Comparison of ENCODE assay signal across 12 cellular contexts in the genomic region with DNA sequence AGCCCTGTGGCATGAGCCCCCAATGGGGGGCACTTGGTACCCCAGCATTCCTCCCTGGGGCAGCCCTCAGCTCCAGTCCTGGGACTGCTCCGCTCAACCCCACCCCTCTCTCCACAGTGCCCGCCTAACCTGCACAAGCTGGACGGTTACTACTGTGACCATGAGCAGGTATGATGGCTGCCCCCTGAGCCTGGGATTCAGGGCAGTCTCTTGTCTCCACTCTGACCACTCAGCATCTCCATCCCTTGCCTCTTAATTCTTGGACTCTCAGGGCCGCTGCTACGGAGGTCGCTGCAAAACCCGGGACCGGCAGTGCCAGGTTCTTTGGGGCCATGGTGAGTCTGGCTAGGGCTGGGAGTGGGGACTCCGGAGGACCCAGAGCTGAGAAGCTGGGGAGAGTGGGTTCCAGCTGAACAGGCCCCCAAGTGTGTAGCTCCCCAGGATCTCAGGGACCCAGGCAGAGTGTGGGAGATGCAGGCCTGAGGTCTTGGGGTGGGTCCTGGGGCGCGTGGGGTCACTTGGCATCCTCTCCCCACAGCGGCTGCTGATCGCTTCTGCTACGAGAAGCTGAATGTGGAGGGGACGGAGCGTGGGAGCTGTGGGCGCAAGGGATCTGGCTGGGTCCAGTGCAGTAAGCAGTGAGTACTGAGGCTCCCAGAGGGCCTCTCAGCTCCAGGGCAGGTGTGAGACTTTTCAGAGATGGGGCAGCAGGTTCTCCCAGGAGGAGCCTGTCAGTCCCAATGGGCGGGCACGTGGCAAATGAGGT. TPM values are rescaled to one million over a fixed set of nuclear protein-coding genes. Genes with fewer than 3 reads are reported as not detected.
DNase-seq lines count a peak whose midpoint lies in the region; ATAC-seq and TF ChIP-seq lines count a peak whose summit lies in the region.
"Had no signal": no experiment of that assay in that cellular context is flagged by ENCODE, and none has a peak within 500 bp of the region (broad histone marks: within the 10 kb centered on the region; RNA-seq: fewer than 3 reads in every experiment).

No MANE protein-coding gene starts in this region.

- H3K27me3 Mint-ChIP-seq in activated T-helper 1 cell treated with anti-CD3 and anti-CD28 coated beads, Interleukin-12 subunit alpha, Interleukin-12 subunit beta, Interleukin-2, Interleukin-4 antibody, amounts not matched to agents 30 ng/mL and 10 ng/mL and 1 ng/mL, durations not matched to agents 14 hours and 24 hours and 36 hours (ENCODE audit: insufficient read depth): peaks cover 9% of the 10 kb centered on the region
- H3K27me3 Mint-ChIP-seq in naive thymus-derived CD8-positive, alpha-beta T cell: peaks cover 0 to 3% (median 0%) of the 10 kb centered on the region in 5 donors
- peaks cover 5% of the 10 kb centered on the region for H3K27me3 Mint-ChIP-seq in activated CD4-positive, alpha-beta memory T cell treated with anti-CD3 and anti-CD28 coated beads for 36 hours

- peak overlapping the region; percentile 99 to 100 (median 100); a peak in 21 of 22 replicates for H3K4me2 ChIP-seq in BLaER1 treated with 17β-estradiol and CSF1 and Interleukin-3, amounts not matched to agents 10 nM and 100 nM
- H3K4me2 ChIP-seq in DND-41 (ENCODE audit: insufficient read depth, low read length): peak overlapping the region; percentile 100

- DNase-seq in DND-41: no peak
- DNase-seq in activated T-helper 1 cell treated with anti-CD3 and anti-CD28 coated beads, Interleukin-12 subunit alpha, Interleukin-12 subunit beta, Interleukin-2, Interleukin-4 antibody, amounts not matched to agents 30 ng/mL and 10 ng/mL and 1 ng/mL, durations not matched to agents 14 hours and 24 hours and 36 hours (ENCODE audit: low spot score): no peak
- no peak for DNase-seq in naive thymus-derived CD8-positive, alpha-beta T cell
- no peak for DNase-seq in activated CD4-positive, alpha-beta memory T cell treated with anti-CD3 and anti-CD28 coated beads for 36 hours
- no peak for DNase-seq in activated CD4-positive, CD25-positive, alpha-beta regulatory T cell treated with anti-CD3 and anti-CD28 coated beads, Interleukin-2, amount 50 U/mL, for 72 hours
- DNase-seq in activated CD4-positive, alpha-beta T cell treated with anti-CD3 and anti-CD28 coated beads for 1 hour: no peak
- DNase-seq: mesenchymal stem cell; stimulated activated naive B cell treated with anti-CD40 and anti-IgM and Interleukin-4, amounts not matched to agents 10 μg/mL and 1 μg/mL and 100 μg/mL, for 72 hours had no signal

- H3K9ac ChIP-seq in BLaER1 treated with 17β-estradiol and CSF1 and Interleukin-3, amounts not matched to agents 10 nM and 100 nM: peak overlapping the region in 4 of 11 experiments; percentile 48 to 67 (median 55); a peak in 4 of 22 replicates
- H3K9ac ChIP-seq in DND-41 (ENCODE audit: low read depth, low read length): peak overlapping the region; percentile 52; the same call in 1 of the 2 replicates

- 0 out of 2 replicates have a peak overlapping the region, but pooled peaks have one; percentile 72 for H2AFZ ChIP-seq in DND-41 (ENCODE audit: low read depth, low read length)

- no peaks in the 10 kb centered on the region for H3K9me3 Mint-ChIP-seq in activated T-helper 1 cell treated with anti-CD3 and anti-CD28 coated beads, Interleukin-12 subunit alpha, Interleukin-12 subunit beta, Interleukin-2, Interleukin-4 antibody, amounts not matched to agents 30 ng/mL and 10 ng/mL and 1 ng/mL, durations not matched to agents 14 hours and 24 hours and 36 hours
- no peaks in the 10 kb centered on the region for H3K9me3 Mint-ChIP-seq in naive thymus-derived CD8-positive, alpha-beta T cell
- H3K9me3 Mint-ChIP-seq in activated CD4-positive, alpha-beta memory T cell treated with anti-CD3 and anti-CD28 coated beads for 36 hours: no peaks in the 10 kb centered on the region
- H3K9me3 Mint-ChIP-seq: stimulated activated naive B cell treated with anti-CD40 and anti-IgM and Interleukin-4, amounts not matched to agents 10 μg/mL and 1 μg/mL and 100 μg/mL, for 72 hours had no signal

- H3K4me1 Mint-ChIP-seq in activated T-helper 1 cell treated with anti-CD3 and anti-CD28 coated beads, Interleukin-12 subunit alpha, Interleukin-12 subunit beta, Interleukin-2, Interleukin-4 antibody, amounts not matched to agents 30 ng/mL and 10 ng/mL and 1 ng/mL, durations not matched to agents 14 hours and 24 hours and 36 hours (ENCODE audit: low read depth): no peaks in the 10 kb centered on the region
- H3K4me1 Mint-ChIP-seq in naive thymus-derived CD8-positive, alpha-beta T cell: peaks cover 0 to 23% (median 19%) of the 10 kb centered on the region in 4 donors
- peaks cover 5% of the 10 kb centered on the region for H3K4me1 Mint-ChIP-seq in activated CD4-positive, alpha-beta memory T cell treated with anti-CD3 and anti-CD28 coated beads for 36 hours (ENCODE audit: low read depth)

- H3K36me3 ChIP-seq in BLaER1 treated with 17β-estradiol and CSF1 and Interleukin-3, amounts not matched to agents 10 nM and 100 nM: no peaks in the 10 kb centered on the region
- H3K36me3 ChIP-seq in DND-41 (ENCODE audit: insufficient read depth, low read length): no peaks in the 10 kb centered on the region
- H3K36me3 ChIP-seq: adrenal gland, prostate gland had no signal

- H3K27me3 ChIP-seq in BLaER1 treated with 17β-estradiol and CSF1 and Interleukin-3, amounts not matched to agents 10 nM and 100 nM: peaks cover 0 to 21% (median 0%) of the 10 kb centered on the region in 11 experiments; a peak in 5 of 22 replicates
- no peaks in the 10 kb centered on the region for H3K27me3 ChIP-seq in DND-41 (ENCODE audit: insufficient read depth, low read length, poor library complexity)

- H3K4me3 Mint-ChIP-seq in activated T-helper 1 cell treated with anti-CD3 and anti-CD28 coated beads, Interleukin-12 subunit alpha, Interleukin-12 subunit beta, Interleukin-2, Interleukin-4 antibody, amounts not matched to agents 30 ng/mL and 10 ng/mL and 1 ng/mL, durations not matched to agents 14 hours and 24 hours and 36 hours: peak overlapping the region; percentile 89
- H3K4me3 Mint-ChIP-seq in naive thymus-derived CD8-positive, alpha-beta T cell: peak overlapping the region; percentile 22 to 91 (median 88)
- H3K4me3 Mint-ChIP-seq in activated CD4-positive, alpha-beta memory T cell treated with anti-CD3 and anti-CD28 coated beads for 36 hours: no peak overlapping the region

- intact Hi-C loops in activated T-helper 1 cell treated with anti-CD3 and anti-CD28 coated beads, Interleukin-12 subunit alpha, Interleukin-12 subunit beta, Interleukin-2, Interleukin-4 antibody, amounts not matched to agents 30 ng/mL and 10 ng/mL and 1 ng/mL, durations not matched to agents 14 hours and 24 hours and 36 hours (cut with micrococcal nuclease): loop anchor here (10.0 kb wide), 1 partner anchor 168 kb away; a partner anchor contains a TSS
- intact Hi-C loops in activated CD4-positive, alpha-beta memory T cell treated with anti-CD3 and anti-CD28 coated beads for 36 hours (cut with micrococcal nuclease): loop anchor here (5.0 kb wide), 1 partner anchor 245 kb away; no protein-coding TSS in a partner anchor

- no peaks in the 10 kb centered on the region for H3K79me2 ChIP-seq in DND-41 (ENCODE audit: insufficient read depth, low read length)

- no peak for ATAC-seq in DND-41 (ENCODE audit: insufficient read depth, low read depth)
- no peak for ATAC-seq in naive thymus-derived CD8-positive, alpha-beta T cell

- TF ChIP-seq CTCF in DND-41 (IDR thresholded peaks at IDR 0.05; ENCODE audit: borderline replicate concordance, extremely low read depth, low read length, poor library complexity, severe bottlenecking): no peak

- H4K20me1 ChIP-seq in BLaER1 treated with 17β-estradiol and CSF1 and Interleukin-3, amounts not matched to agents 10 nM and 100 nM: peaks cover 0 to 17% (median 4%) of the 10 kb centered on the region in 11 experiments; a peak in 7 of 22 replicates
- H4K20me1 ChIP-seq in DND-41 (ENCODE audit: insufficient read depth, low read length): peaks cover 3% of the 10 kb centered on the region; the same call in 1 of the 2 replicates

- H3K4me3 ChIP-seq in BLaER1 treated with 17β-estradiol and CSF1 and Interleukin-3, amounts not matched to agents 10 nM and 100 nM: no peak overlapping the region; a peak in 1 of 20 replicates
- peak overlapping the region in 1 of 2 experiments; percentile 72; a peak in 2 of 4 replicates for H3K4me3 ChIP-seq in DND-41 (ENCODE audit: low read depth in 1 of 2, low read length in 2 of 2)

- CTCF ChIA-PET in activated CD4-positive, alpha-beta memory T cell treated with anti-CD3 and anti-CD28 coated beads for 36 hours (lab: Charles Lee): interaction anchor here (0.6 to 5.7 kb wide), 8 partner anchors 14 to 357 kb away, joined by 3 to 125 read pairs (median 4); no protein-coding TSS in a partner anchor

- H3K27ac Mint-ChIP-seq in activated T-helper 1 cell treated with anti-CD3 and anti-CD28 coated beads, Interleukin-12 subunit alpha, Interleukin-12 subunit beta, Interleukin-2, Interleukin-4 antibody, amounts not matched to agents 30 ng/mL and 10 ng/mL and 1 ng/mL, durations not matched to agents 14 hours and 24 hours and 36 hours: no peak overlapping the region
- peak overlapping the region in 2 of 10 donors; percentile 9 to 56 for H3K27ac Mint-ChIP-seq in naive thymus-derived CD8-positive, alpha-beta T cell
- no peak overlapping the region for H3K27ac Mint-ChIP-seq in activated CD4-positive, alpha-beta memory T cell treated with anti-CD3 and anti-CD28 coated beads for 36 hours
- H3K27ac Mint-ChIP-seq: stimulated activated naive B cell treated with anti-CD40 and anti-IgM and Interleukin-4, amounts not matched to agents 10 μg/mL and 1 μg/mL and 100 μg/mL, for 72 hours had no signal

- H3K4me1 ChIP-seq in BLaER1 treated with 17β-estradiol and CSF1 and Interleukin-3, amounts not matched to agents 10 nM and 100 nM: peaks cover 11 to 57% (median 51%) of the 10 kb centered on the region in 10 experiments; a peak in 19 of 20 replicates
- H3K4me1 ChIP-seq in DND-41 (ENCODE audit: insufficient read depth, low read length): peaks cover 37% of the 10 kb centered on the region
- H3K4me1 ChIP-seq: prostate gland had no signal

- POLR2A ChIA-PET in naive thymus-derived CD8-positive, alpha-beta T cell (lab: Charles Lee): interaction anchor here (0.6 to 1.7 kb wide), 3 partner anchors 8 to 87 kb away, joined by 4 to 7 read pairs (median 4); no protein-coding TSS in a partner anchor
- POLR2A ChIA-PET in activated CD4-positive, alpha-beta memory T cell treated with anti-CD3 and anti-CD28 coated beads for 36 hours (lab: Charles Lee): no interaction called here

- no peaks in the 10 kb centered on the region for H3K36me3 Mint-ChIP-seq in activated T-helper 1 cell treated with anti-CD3 and anti-CD28 coated beads, Interleukin-12 subunit alpha, Interleukin-12 subunit beta, Interleukin-2, Interleukin-4 antibody, amounts not matched to agents 30 ng/mL and 10 ng/mL and 1 ng/mL, durations not matched to agents 14 hours and 24 hours and 36 hours (ENCODE audit: low read depth)
- no peaks in the 10 kb centered on the region for H3K36me3 Mint-ChIP-seq in naive thymus-derived CD8-positive, alpha-beta T cell
- H3K36me3 Mint-ChIP-seq in activated CD4-positive, alpha-beta memory T cell treated with anti-CD3 and anti-CD28 coated beads for 36 hours: no peaks in the 10 kb centered on the region
- H3K36me3 Mint-ChIP-seq: stimulated activated naive B cell treated with anti-CD40 and anti-IgM and Interleukin-4, amounts not matched to agents 10 μg/mL and 1 μg/mL and 100 μg/mL, for 72 hours had no signal

- no peak overlapping the region for H3K27ac ChIP-seq in BLaER1 treated with 17β-estradiol and CSF1 and Interleukin-3, amounts not matched to agents 10 nM and 100 nM
- H3K27ac ChIP-seq in DND-41 (ENCODE audit: low read length): no peak overlapping the region
- H3K27ac ChIP-seq: adrenal gland had no signal

- no peaks in the 10 kb centered on the region for H3K9me3 ChIP-seq in BLaER1 treated with 17β-estradiol and CSF1 and Interleukin-3, amounts not matched to agents 10 nM and 100 nM (replicated peaks in 1 of 11)
- H3K9me3 ChIP-seq in DND-41 (ENCODE audit: insufficient read depth, low read length, severe bottlenecking): no peaks in the 10 kb centered on the region
- H3K9me3 ChIP-seq: adrenal gland, prostate gland had no signal

RNA-seq across cellular contexts. Expression of a gene that starts 18.0 kb away (rescaled TPM):
- total RNA-seq in activated T-helper 1 cell treated with anti-CD3 and anti-CD28 coated beads, Interleukin-12 subunit alpha, Interleukin-12 subunit beta, Interleukin-2, Interleukin-4 antibody, amounts not matched to agents 30 ng/mL and 10 ng/mL and 1 ng/mL, durations not matched to agents 14 hours and 24 hours and 36 hours: 0.32 and 0.52 TPM in 2 replicates
- total RNA-seq in naive thymus-derived CD8-positive, alpha-beta T cell: under 1 TPM; 0.86 to 0.93 TPM
- under 1 TPM; 0.17 to 0.46 (median 0.19) TPM for polyA plus RNA-seq in naive thymus-derived CD8-positive, alpha-beta T cell
- under 1 TPM; 0.12 to 0.33 TPM for total RNA-seq in activated CD4-positive, alpha-beta memory T cell treated with anti-CD3 and anti-CD28 coated beads for 36 hours

RNA-seq across cellular contexts. Expression of a gene that starts 53.3 kb away (rescaled TPM):
- total RNA-seq in activated T-helper 1 cell treated with anti-CD3 and anti-CD28 coated beads, Interleukin-12 subunit alpha, Interleukin-12 subunit beta, Interleukin-2, Interleukin-4 antibody, amounts not matched to agents 30 ng/mL and 10 ng/mL and 1 ng/mL, durations not matched to agents 14 hours and 24 hours and 36 hours: 4.7 and 5.7 TPM in 2 replicates
- total RNA-seq in naive thymus-derived CD8-positive, alpha-beta T cell: not detected
- not detected for polyA plus RNA-seq in naive thymus-derived CD8-positive, alpha-beta T cell
- total RNA-seq in activated CD4-positive, alpha-beta memory T cell treated with anti-CD3 and anti-CD28 coated beads for 36 hours: 1 to 10 TPM; 1.9 to 2.7 TPM
- total RNA-seq: HT-29 had no signal
